8 cellular contexts compared by ENCODE assay signal in the genomic region with DNA sequence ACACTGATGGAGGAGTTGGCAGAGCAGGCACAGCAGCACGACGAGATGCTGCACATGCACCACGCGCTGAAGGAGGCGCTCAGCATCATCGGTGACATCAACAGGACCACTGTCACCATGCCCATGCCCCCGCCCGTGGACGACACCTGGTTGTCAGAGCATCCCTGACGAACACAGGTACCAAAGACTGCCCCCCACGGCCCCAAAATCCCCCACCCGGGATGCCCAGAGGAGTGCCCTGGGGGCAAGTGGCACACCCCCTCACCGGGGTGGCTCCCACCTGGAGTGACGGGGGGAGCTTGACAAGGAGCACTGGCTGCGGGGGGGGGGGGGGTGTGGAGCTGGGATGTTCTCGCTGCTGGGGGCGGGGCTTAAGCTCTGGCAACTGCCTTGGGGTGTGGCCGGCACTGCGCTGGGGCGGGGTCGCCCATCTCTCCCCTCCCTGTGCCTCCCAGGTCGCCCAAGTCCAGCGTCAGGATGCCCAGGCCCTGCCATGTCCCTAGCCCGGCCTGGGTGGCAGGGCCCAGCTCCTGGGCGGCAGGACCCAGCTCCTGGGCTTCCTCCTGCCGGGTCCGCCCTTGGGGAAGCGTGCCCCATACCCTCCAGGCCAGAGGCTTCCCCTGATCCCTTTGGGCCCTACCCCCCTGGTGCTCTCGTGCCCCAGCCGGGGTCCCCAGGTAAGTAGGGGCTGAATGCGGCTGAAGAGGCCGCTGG. TPM values are rescaled to one million over a fixed set of nuclear protein-coding genes. Genes with fewer than 3 reads are reported as not detected.
DNase-seq lines count a peak whose midpoint lies in the region; ATAC-seq and TF ChIP-seq lines count a peak whose summit lies in the region.
"Not testable (repeated sequence)": the region's sequence is repeated elsewhere in the genome, so short reads cannot be mapped to it uniquely, and the experiment has no call there.

No MANE protein-coding gene starts in this region.

- TF ChIP-seq EP300 in esophagus muscularis mucosa (IDR thresholded peaks at IDR 0.05): not testable (repeated sequence)

- DNase-seq in ELF-1 (ENCODE audit: low read depth, low spot score) (peak; percentile 0), HT1080 (ENCODE audit: low read depth) (peak; percentile 1), WERI-Rb-1 (peak; percentile 53), esophagus muscularis mucosa (ENCODE audit: extremely low spot score) (peak; percentile 87), iPS-NIHi11 (ENCODE audit: low spot score) (peak; percentile 35), mucosa of descending colon (peak; percentile 40 to 48 (median 40)), retina (peak; percentile 3), vagina (ENCODE audit: extremely low spot score in 2 of 2) (peak; percentile 56 to 95)

- not testable (repeated sequence) for H3K4me3 ChIP-seq in WERI-Rb-1 (ENCODE audit: low read depth, low read length); esophagus muscularis mucosa; mucosa of descending colon; vagina

- peak; percentile 54 for ATAC-seq in mucosa of descending colon

- H3K27me3 ChIP-seq in WERI-Rb-1 (ENCODE audit: insufficient read depth, low read depth, severe bottlenecking); esophagus muscularis mucosa; vagina: not testable (repeated sequence)

- not testable (repeated sequence) for H3K9me3 ChIP-seq in WERI-Rb-1 (ENCODE audit: severe bottlenecking); esophagus muscularis mucosa; mucosa of descending colon; vagina

- not testable (repeated sequence) for H3K4me1 ChIP-seq in esophagus muscularis mucosa; mucosa of descending colon (ENCODE audit: low read depth); vagina

- intact Hi-C loops in esophagus muscularis mucosa (cut with DNase I); mucosa of descending colon (cut with DNase I, micrococcal nuclease); vagina (cut with DNase I): not testable (repeated sequence)

- WGBS in esophagus muscularis mucosa: 93% methylated on average over 29 of the region's 32 CpGs

- TF ChIP-seq CTCF in WERI-Rb-1 (IDR thresholded peaks at IDR 0.05; ENCODE audit: low read depth, low read length); esophagus muscularis mucosa (IDR thresholded peaks at IDR 0.05); mucosa of descending colon (IDR thresholded peaks at IDR 0.05); vagina (IDR thresholded peaks at IDR 0.05): not testable (repeated sequence)

- H3K27ac ChIP-seq in WERI-Rb-1; esophagus muscularis mucosa (replicated peaks in 1 of 4); vagina: not testable (repeated sequence)

- H3K36me3 ChIP-seq in WERI-Rb-1; mucosa of descending colon (ENCODE audit: low read depth); vagina: not testable (repeated sequence)
- H3K36me3 ChIP-seq in esophagus muscularis mucosa: peaks cover 0 to 19% (median 9%) of the 10 kb centered on the region in 4 donors

- TF ChIP-seq POLR2A in esophagus muscularis mucosa (IDR thresholded peaks at IDR 0.05; ENCODE audit: low read depth); vagina (IDR thresholded peaks at IDR 0.05): not testable (repeated sequence)

RNA-seq across cellular contexts. Expression of a gene that starts 42.8 kb away (rescaled TPM):
- total RNA-seq in HT1080 (2014; rRNA removed; shearing (Covaris generic)): 0.29 and 0.67 TPM in 2 replicates
- 1.4 and 1.6 TPM in 2 replicates for polyA plus RNA-seq in HT1080 (2015; cell fraction: cytosol; rRNA removed)
- polyA plus RNA-seq in HT1080 (2015; cell fraction: nucleus; rRNA removed): 9.2 and 9.6 TPM in 2 replicates
- total RNA-seq in esophagus muscularis mucosa (1 to 10 TPM; 1.3 to 3.7 (median 1.8) TPM), mucosa of descending colon (1 to 10 TPM; 3.4 to 5.0 (median 3.9) TPM), vagina (9.3 TPM)

Comparison
In these comparisons a context has a peak if more than half of its experiments do, and no peak if none do; other contexts are left out.
1. DNase-seq: peak in every context shown above with its lines; median percentile 87 in esophagus muscularis mucosa; 76 in vagina; 53 in WERI-Rb-1; 40 in mucosa of descending colon; 35 in iPS-NIHi11; 3 in retina; 1 in HT1080; 0 in ELF-1.